In genomic region chr2:101622210-101622609, GRCh38 we compare ENCODE assay signal across 20 cellular contexts.
A peak's percentile ranks its signal among the peaks of the same experiment; 100 is the strongest.
DNase-seq lines count a peak whose midpoint lies in the region; ATAC-seq and TF ChIP-seq lines count a peak whose summit lies in the region.
"Had no signal": no experiment of that assay in that cellular context is flagged by ENCODE, and none has a peak within 500 bp of the region (broad histone marks: within the 10 kb centered on the region; RNA-seq: fewer than 3 reads in every experiment).

No MANE protein-coding gene starts in this region.

- CTCF ChIA-PET in CD4-positive, alpha-beta T cell (lab: Charles Lee), result no interaction called here

- no peaks in the 10 kb centered on the region for H3K9me3 Mint-ChIP-seq in activated CD4-positive, alpha-beta T cell treated with anti-CD3 and anti-CD28 coated beads, Interleukin-2, amount 10 ng/mL, durations not matched to agents 24 days and 14 days
- H3K9me3 Mint-ChIP-seq in CD4-positive, alpha-beta T cell, result no peaks in the 10 kb centered on the region
- H3K9me3 Mint-ChIP-seq in activated T-helper 1 cell treated with anti-CD3 and anti-CD28 coated beads, Interleukin-12 subunit alpha, Interleukin-12 subunit beta, Interleukin-2, Interleukin-4 antibody, amounts not matched to agents 30 ng/mL and 10 ng/mL and 1 ng/mL, durations not matched to agents 14 hours and 24 hours and 36 hours, result no peaks in the 10 kb centered on the region
- no peaks in the 10 kb centered on the region for H3K9me3 Mint-ChIP-seq in naive thymus-derived CD8-positive, alpha-beta T cell

- DNase-seq in activated CD4-positive, alpha-beta T cell treated with anti-CD3 and anti-CD28 coated beads, Interleukin-2, amount 10 ng/mL, durations not matched to agents 24 days and 14 days, result no peak
- DNase-seq in activated CD4-positive, alpha-beta T cell treated with anti-CD3 and anti-CD28 coated beads, Interleukin-2, amount 50 U/mL, for 4 hours, result no peak
- no peak for DNase-seq in CD4-positive, alpha-beta T cell
- no peak for DNase-seq in activated T-helper 1 cell treated with anti-CD3 and anti-CD28 coated beads, Interleukin-12 subunit alpha, Interleukin-12 subunit beta, Interleukin-2, Interleukin-4 antibody, amounts not matched to agents 30 ng/mL and 10 ng/mL and 1 ng/mL, durations not matched to agents 14 hours and 24 hours and 36 hours (ENCODE audit: low spot score)
- no peak for DNase-seq in naive thymus-derived CD8-positive, alpha-beta T cell
- no peak for DNase-seq in activated CD8-positive, alpha-beta memory T cell treated with anti-CD3 and anti-CD28 coated beads for 24 hours
- DNase-seq in stimulated activated CD4-positive, alpha-beta T cell treated with anti-CD3 and anti-CD28 coated beads, Interleukin-2, amount 100 ng/mL, for 48 hours, result no peak
- DNase-seq in heart left ventricle, result no peak
- DNase-seq: amniotic stem cell, dorsolateral prefrontal cortex, GOT3, NCI-H1436, NCI-H2171 treated with DMSO at 0.1 percent for 48 hours, NCI-H69, OCI-M1, right cardiac atrium, Right ventricle myocardium superior had no signal

- H3K36me3 ChIP-seq in heart left ventricle, result no peaks in the 10 kb centered on the region
- H3K36me3 ChIP-seq: BLaER1, cardiac muscle cell had no signal

- H3K27me3 ChIP-seq in CD4-positive, alpha-beta T cell (ENCODE audit: control insufficient read depth, insufficient read depth, low read length), result no peaks in the 10 kb centered on the region
- peaks cover 0 to 18% (median 0%) of the 10 kb centered on the region in 9 donors for H3K27me3 ChIP-seq in heart left ventricle
- H3K27me3 ChIP-seq: BLaER1, cardiac muscle cell, dorsolateral prefrontal cortex, hepatocyte had no signal

- H3K36me3 Mint-ChIP-seq in activated CD4-positive, alpha-beta T cell treated with anti-CD3 and anti-CD28 coated beads, Interleukin-2, amount 10 ng/mL, durations not matched to agents 24 days and 14 days (ENCODE audit: low read depth), result no peaks in the 10 kb centered on the region
- no peaks in the 10 kb centered on the region for H3K36me3 Mint-ChIP-seq in CD4-positive, alpha-beta T cell (ENCODE audit: low read depth)
- H3K36me3 Mint-ChIP-seq in activated T-helper 1 cell treated with anti-CD3 and anti-CD28 coated beads, Interleukin-12 subunit alpha, Interleukin-12 subunit beta, Interleukin-2, Interleukin-4 antibody, amounts not matched to agents 30 ng/mL and 10 ng/mL and 1 ng/mL, durations not matched to agents 14 hours and 24 hours and 36 hours (ENCODE audit: low read depth), result peaks cover 1% of the 10 kb centered on the region
- no peaks in the 10 kb centered on the region for H3K36me3 Mint-ChIP-seq in naive thymus-derived CD8-positive, alpha-beta T cell

- peak overlapping the region; percentile 17 for H3K27ac Mint-ChIP-seq in activated CD4-positive, alpha-beta T cell treated with anti-CD3 and anti-CD28 coated beads, Interleukin-2, amount 10 ng/mL, durations not matched to agents 24 days and 14 days
- peak overlapping the region; percentile 61 for H3K27ac Mint-ChIP-seq in CD4-positive, alpha-beta T cell
- peak overlapping the region; percentile 24 for H3K27ac Mint-ChIP-seq in activated T-helper 1 cell treated with anti-CD3 and anti-CD28 coated beads, Interleukin-12 subunit alpha, Interleukin-12 subunit beta, Interleukin-2, Interleukin-4 antibody, amounts not matched to agents 30 ng/mL and 10 ng/mL and 1 ng/mL, durations not matched to agents 14 hours and 24 hours and 36 hours
- peak overlapping the region in 6 of 10 donors; percentile 43 to 86 (median 78) for H3K27ac Mint-ChIP-seq in naive thymus-derived CD8-positive, alpha-beta T cell

- H3K27me3 Mint-ChIP-seq in activated CD4-positive, alpha-beta T cell treated with anti-CD3 and anti-CD28 coated beads, Interleukin-2, amount 10 ng/mL, durations not matched to agents 24 days and 14 days, result peaks cover under 1% of the 10 kb centered on the region
- H3K27me3 Mint-ChIP-seq in CD4-positive, alpha-beta T cell, result no peaks in the 10 kb centered on the region
- no peaks in the 10 kb centered on the region for H3K27me3 Mint-ChIP-seq in activated T-helper 1 cell treated with anti-CD3 and anti-CD28 coated beads, Interleukin-12 subunit alpha, Interleukin-12 subunit beta, Interleukin-2, Interleukin-4 antibody, amounts not matched to agents 30 ng/mL and 10 ng/mL and 1 ng/mL, durations not matched to agents 14 hours and 24 hours and 36 hours (ENCODE audit: insufficient read depth)
- no peaks in the 10 kb centered on the region for H3K27me3 Mint-ChIP-seq in naive thymus-derived CD8-positive, alpha-beta T cell

- peaks cover 22% of the 10 kb centered on the region for H3K4me1 Mint-ChIP-seq in activated CD4-positive, alpha-beta T cell treated with anti-CD3 and anti-CD28 coated beads, Interleukin-2, amount 10 ng/mL, durations not matched to agents 24 days and 14 days
- peaks cover 42% of the 10 kb centered on the region for H3K4me1 Mint-ChIP-seq in CD4-positive, alpha-beta T cell (ENCODE audit: low read depth)
- peaks cover 34% of the 10 kb centered on the region for H3K4me1 Mint-ChIP-seq in activated T-helper 1 cell treated with anti-CD3 and anti-CD28 coated beads, Interleukin-12 subunit alpha, Interleukin-12 subunit beta, Interleukin-2, Interleukin-4 antibody, amounts not matched to agents 30 ng/mL and 10 ng/mL and 1 ng/mL, durations not matched to agents 14 hours and 24 hours and 36 hours (ENCODE audit: low read depth)
- H3K4me1 Mint-ChIP-seq in naive thymus-derived CD8-positive, alpha-beta T cell, result peaks cover 18 to 60% (median 32%) of the 10 kb centered on the region in 4 donors

- intact Hi-C loops in activated CD4-positive, alpha-beta T cell treated with anti-CD3 and anti-CD28 coated beads, Interleukin-2, amount 10 ng/mL, durations not matched to agents 24 days and 14 days (cut with micrococcal nuclease), result loop anchor here (2.0 kb wide), 1 partner anchor 31 kb away; no protein-coding TSS in a partner anchor
- intact Hi-C loops in CD4-positive, alpha-beta T cell (cut with DNase I, micrococcal nuclease), result no loop called here
- intact Hi-C loops in activated T-helper 1 cell treated with anti-CD3 and anti-CD28 coated beads, Interleukin-12 subunit alpha, Interleukin-12 subunit beta, Interleukin-2, Interleukin-4 antibody, amounts not matched to agents 30 ng/mL and 10 ng/mL and 1 ng/mL, durations not matched to agents 14 hours and 24 hours and 36 hours (cut with micrococcal nuclease), result no loop called here
- intact Hi-C loops in heart left ventricle (cut with DNase I), result no loop called here

- no peak for ATAC-seq in CD4-positive, alpha-beta T cell (ENCODE audit: poor library complexity)
- no peak for ATAC-seq in naive thymus-derived CD8-positive, alpha-beta T cell
- no peak for ATAC-seq in heart left ventricle
- ATAC-seq: right cardiac atrium had no signal

- WGBS in heart left ventricle, 4 donors, result 84 to 88% (median 86%) methylated on average over 8 of the region's 8 CpGs

- TF ChIP-seq CTCF in CD4-positive, alpha-beta T cell (IDR thresholded peaks at IDR 0.05), result no peak
- TF ChIP-seq CTCF in heart left ventricle (IDR thresholded peaks at IDR 0.05), result no peak

- TF ChIP-seq POLR2A in heart left ventricle (IDR thresholded peaks at IDR 0.05), result no peak

- H3K4me3 ChIP-seq in heart left ventricle, result no peak overlapping the region
- H3K4me3 ChIP-seq: BLaER1, cardiac muscle cell, dorsolateral prefrontal cortex, hepatocyte had no signal

- no peaks in the 10 kb centered on the region for H3K9me3 ChIP-seq in CD4-positive, alpha-beta T cell (ENCODE audit: control insufficient read depth, low read length)
- no peaks in the 10 kb centered on the region for H3K9me3 ChIP-seq in heart left ventricle

- POLR2A ChIA-PET in CD4-positive, alpha-beta T cell (lab: Charles Lee), result no interaction called here
- POLR2A ChIA-PET in naive thymus-derived CD8-positive, alpha-beta T cell (lab: Charles Lee), result no interaction called here

- H3K4me1 ChIP-seq in heart left ventricle, result peaks cover 0 to 27% (median 0%) of the 10 kb centered on the region in 12 donors

- no peak overlapping the region for H3K27ac ChIP-seq in CD4-positive, alpha-beta T cell (ENCODE audit: low read depth, low read length)
- H3K27ac ChIP-seq in heart left ventricle, result no peak overlapping the region
- H3K27ac ChIP-seq: BLaER1, cardiac muscle cell, dorsolateral prefrontal cortex, hepatocyte had no signal

- no peak overlapping the region for H3K4me3 Mint-ChIP-seq in activated CD4-positive, alpha-beta T cell treated with anti-CD3 and anti-CD28 coated beads, Interleukin-2, amount 10 ng/mL, durations not matched to agents 24 days and 14 days
- no peak overlapping the region for H3K4me3 Mint-ChIP-seq in CD4-positive, alpha-beta T cell
- H3K4me3 Mint-ChIP-seq in activated T-helper 1 cell treated with anti-CD3 and anti-CD28 coated beads, Interleukin-12 subunit alpha, Interleukin-12 subunit beta, Interleukin-2, Interleukin-4 antibody, amounts not matched to agents 30 ng/mL and 10 ng/mL and 1 ng/mL, durations not matched to agents 14 hours and 24 hours and 36 hours, result no peak overlapping the region
- H3K4me3 Mint-ChIP-seq in naive thymus-derived CD8-positive, alpha-beta T cell, result peak overlapping the region in 2 of 10 donors; percentile 54 to 63

Comparison
In these comparisons a context has a peak if more than half of its experiments do, and no peak if none do; other contexts are left out.
1. H3K27ac Mint-ChIP-seq: peak in every context shown above with its lines; median percentile 78 in naive thymus-derived CD8-positive, alpha-beta T cell; 61 in CD4-positive, alpha-beta T cell; 24 in activated T-helper 1 cell treated with anti-CD3 and anti-CD28 coated beads, Interleukin-12 subunit alpha, Interleukin-12 subunit beta, Interleukin-2, Interleukin-4 antibody, amounts not matched to agents 30 ng/mL and 10 ng/mL and 1 ng/mL, durations not matched to agents 14 hours and 24 hours and 36 hours; 17 in activated CD4-positive, alpha-beta T cell treated with anti-CD3 and anti-CD28 coated beads, Interleukin-2, amount 10 ng/mL, durations not matched to agents 24 days and 14 days.